In genomic region chr4:69170233-69171134, GRCh38 we compare ENCODE assay signal across 9 cellular contexts. TPM values are rescaled to one million over a fixed set of nuclear protein-coding genes. Genes with fewer than 3 reads are reported as not detected.
DNase-seq lines count a peak whose midpoint lies in the region; ATAC-seq and TF ChIP-seq lines count a peak whose summit lies in the region.
"Not testable (repeated sequence)": the region's sequence is repeated elsewhere in the genome, so short reads cannot be mapped to it uniquely, and the experiment has no call there.
"Had no signal": no experiment of that assay in that cellular context is flagged by ENCODE, and none has a peak within 500 bp of the region (broad histone marks: within the 10 kb centered on the region; RNA-seq: fewer than 3 reads in every experiment).

No MANE protein-coding gene starts in this region.

- not testable (repeated sequence) for H3K9ac ChIP-seq in PC-3 (ENCODE audit: low read length); neuronal stem cell (ENCODE audit: low read depth, low read length, poor library complexity)

- H3K18ac ChIP-seq in neuronal stem cell (ENCODE audit: low read length), result not testable (repeated sequence)

- not testable (repeated sequence) for H2BK15ac ChIP-seq in neuronal stem cell (ENCODE audit: low read length)

- TF ChIP-seq CTCF in LNCAP (IDR thresholded peaks at IDR 0.05) (peak; percentile 55), PC-3 (conservative IDR thresholded peaks at IDR 0.05; ENCODE audit: low read depth, low read length) (peak; percentile 68), foreskin keratinocyte (conservative IDR thresholded peaks at IDR 0.05) (peak; percentile 56)

- not testable (repeated sequence) for H2BK5ac ChIP-seq in neuronal stem cell (ENCODE audit: low read length)

- H3K9me3 ChIP-seq in PC-3 (ENCODE audit: low read length); neuronal stem cell (replicated peaks in 1 of 2; ENCODE audit: control insufficient read depth in 2 of 2, insufficient read depth in 1 of 2, low read depth in 1 of 2, low read length in 2 of 2): not testable (repeated sequence)

- H4K8ac ChIP-seq in neuronal stem cell (ENCODE audit: low read depth, low read length), result not testable (repeated sequence)

- H2BK12ac ChIP-seq in neuronal stem cell (ENCODE audit: low read length), result not testable (repeated sequence)

- not testable (repeated sequence) for H3F3A ChIP-seq in PC-3 (ENCODE audit: low read length, unreplicated experiment)

- not testable (repeated sequence) for H3K4me3 ChIP-seq in PC-3 (ENCODE audit: low read length); neuronal stem cell (ENCODE audit: low read length in 2 of 2)

- not testable (repeated sequence) for H3K4ac ChIP-seq in neuronal stem cell (ENCODE audit: low read length)

- not testable (repeated sequence) for H3K23ac ChIP-seq in neuronal stem cell (ENCODE audit: low read depth, low read length, poor library complexity)

- not testable (repeated sequence) for H3K27ac ChIP-seq in PC-3 (ENCODE audit: low read length); foreskin keratinocyte; neuronal stem cell (replicated peaks; ENCODE audit: low read length)

- not testable (repeated sequence) for H3K4me1 ChIP-seq in PC-3 (ENCODE audit: insufficient read depth, low read length); foreskin keratinocyte; neuronal stem cell (ENCODE audit: control insufficient read depth in 2 of 2, insufficient read depth in 1 of 2, low read depth in 1 of 2, low read length in 2 of 2)

- BruUV-seq in PC-3 (replicated peaks; lab: Mats Ljungman, UMichigan), result not testable (repeated sequence)

- not testable (repeated sequence) for H2BK120ac ChIP-seq in neuronal stem cell (ENCODE audit: low read depth, low read length)

- H3K79me2 ChIP-seq in PC-3 (ENCODE audit: low read length), result not testable (repeated sequence)

- CTCF ChIA-PET in PC-3 (lab: Charles Lee), result interaction anchor here (0.6 to 0.7 kb wide), 4 partner anchors 110 to 654 kb away, joined by 3 to 4 read pairs (median 3); no protein-coding TSS in a partner anchor

- POLR2A ChIA-PET in PC-3 (lab: Charles Lee; ENCODE audit: unreplicated experiment), result not testable (repeated sequence)

- H2AK5ac ChIP-seq in neuronal stem cell (ENCODE audit: low read depth, low read length), result not testable (repeated sequence)

- not testable (repeated sequence) for H2AFZ ChIP-seq in PC-3 (ENCODE audit: low read length); neuronal stem cell (ENCODE audit: low read length)

- not testable (repeated sequence) for H4K91ac ChIP-seq in neuronal stem cell (ENCODE audit: low read depth, low read length, poor library complexity)

- H3K4me2 ChIP-seq in PC-3 (ENCODE audit: low read length); neuronal stem cell (ENCODE audit: insufficient read depth, low read length, poor library complexity, severe bottlenecking): not testable (repeated sequence)

- not testable (repeated sequence) for H3K9me2 ChIP-seq in PC-3 (replicated peaks; ENCODE audit: low read length)

- ATAC-seq in GM18519 (IDR thresholded peaks at IDR 0.05; ENCODE audit: low FRiP score, unreplicated experiment) (peak; percentile 84), HG02610 (IDR thresholded peaks at IDR 0.05; ENCODE audit: unreplicated experiment) (peak; percentile 77), PC-3 (peak; percentile 59), foreskin keratinocyte (peak; percentile 68)

- H4K20me1 ChIP-seq in PC-3 (ENCODE audit: low read length), result not testable (repeated sequence)

- H3K14ac ChIP-seq in neuronal stem cell (ENCODE audit: low read length), result not testable (repeated sequence)

- no CpG with 5 or more reads among the region's 2 CpGs for WGBS in neuronal stem cell (ENCODE audit: extremely low coverage in 2 of 2, insufficient read length in 2 of 2, insufficient replicate concordance in 1 of 2), 2 donors

- H3K27me3 ChIP-seq in PC-3 (ENCODE audit: low read length); foreskin keratinocyte; neuronal stem cell (ENCODE audit: control insufficient read depth in 3 of 3, insufficient read depth in 3 of 3, low read depth in 1 of 3, low read length in 3 of 3): not testable (repeated sequence)

- not testable (repeated sequence) for H3K36me3 ChIP-seq in PC-3 (ENCODE audit: low read depth, low read length); neuronal stem cell (replicated peaks in 1 of 2; ENCODE audit: control insufficient read depth in 2 of 2, insufficient read depth in 2 of 2, low read length in 2 of 2)

- DNase-seq in AML-193 (lab: John Stamatoyannopoulos, UW) (peak; percentile 24 to 28), PC-3 (peak; percentile 77), foreskin keratinocyte (peak in 1 of 2 donors; percentile 29), neuronal stem cell (ENCODE audit: low spot score) (peak; percentile 39)
- peak; percentile 3 for DNase-seq in activated naive CD4-positive, alpha-beta T cell treated with Interleukin-2 at 50 U/mL for 16 hours

- intact Hi-C loops in PC-3 (cut with micrococcal nuclease), result loop anchor here (1.0 to 10.0 kb wide), 6 partner anchors 266 to 896 kb away; no protein-coding TSS in a partner anchor

- H3K79me1 ChIP-seq in neuronal stem cell (ENCODE audit: low read depth, low read length), result not testable (repeated sequence)

RNA-seq across cellular contexts. Expression of gene UGT2B11, which starts 44.1 kb away (rescaled TPM):
- total RNA-seq in PC-3 (2014; rRNA removed) (not detected in 2 replicates), foreskin keratinocyte (not detected in 2 replicates)
- polyA plus RNA-seq in foreskin keratinocyte, result not detected in 2 replicates
- not detected for polyA plus RNA-seq in neuronal stem cell (2013, experiment 1 of 2)
- not detected for polyA plus RNA-seq in neuronal stem cell (2013, experiment 2 of 2)
- total RNA-seq: pulmonary artery endothelial cell had no signal
